ENCODE assay signal across 1 cellular context in genomic region chr14:20945153-20945552, GRCh38.
TF ChIP-seq lines count a peak whose summit lies in the region.

No MANE protein-coding gene starts in this region.

TF ChIP-seq in K562, 482 proteins besides CTCF, POLR2A, EP300 and RAD21:
- peak; percentile 15; the same call in 1 of the 2 replicates for TF ChIP-seq SPI1 (IDR thresholded peaks at IDR 0.05; ENCODE audit: borderline replicate concordance, low read depth, low read length)
